10 cellular contexts compared by ENCODE assay signal in the genomic region with DNA sequence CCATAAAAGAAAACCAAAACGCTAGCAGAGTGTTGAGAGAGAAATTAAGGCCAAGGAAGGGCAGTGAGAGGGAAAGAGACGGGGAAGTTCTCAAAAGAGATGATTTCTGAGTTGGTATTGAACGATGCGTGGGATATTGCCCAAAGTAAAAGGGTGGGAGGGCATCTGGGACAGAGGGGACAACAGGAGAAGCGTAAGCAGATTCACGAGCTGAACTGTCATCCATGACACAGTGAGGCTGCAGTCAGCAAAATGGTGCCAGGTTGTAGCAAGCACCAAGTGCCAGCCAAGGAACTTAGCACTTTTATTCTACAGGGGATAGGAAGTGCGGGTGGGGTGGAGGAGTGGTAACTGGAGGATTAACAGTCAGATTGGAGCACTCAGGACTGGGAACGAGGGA.
"Had no signal": no experiment of that assay in that cellular context is flagged by ENCODE, and none has a peak within 500 bp of the region (broad histone marks: within the 10 kb centered on the region; RNA-seq: fewer than 3 reads in every experiment).

No MANE protein-coding gene starts in this region.

- H3K4me1 ChIP-seq: SJCRH30 had no signal

- H3K4me3 Mint-ChIP-seq: activated CD8-positive, alpha-beta T cell treated with anti-CD3 and anti-CD28 coated beads for 36 hours; activated T-cell treated with anti-CD3 and anti-CD28 coated beads, Interleukin-2, amount 50 U/mL, for 72 hours; nephron; stimulated activated memory B cell treated with anti-CD40 and anti-IgM and Interleukin-4, amounts not matched to agents 10 μg/mL and 1 μg/mL and 100 μg/mL, for 72 hours had no signal

- H3K4me1 Mint-ChIP-seq: nephron had no signal

- H3K9me3 ChIP-seq: SJCRH30 had no signal

- H3K36me3 ChIP-seq: SJCRH30 had no signal

- H3K9me3 Mint-ChIP-seq: activated CD8-positive, alpha-beta T cell treated with anti-CD3 and anti-CD28 coated beads for 36 hours; nephron; stimulated activated memory B cell treated with anti-CD40 and anti-IgM and Interleukin-4, amounts not matched to agents 10 μg/mL and 1 μg/mL and 100 μg/mL, for 72 hours had no signal

- H3K27ac ChIP-seq: SJCRH30 had no signal

- H3K4me3 ChIP-seq: SJCRH30 had no signal

- H3K27ac Mint-ChIP-seq: activated CD8-positive, alpha-beta T cell treated with anti-CD3 and anti-CD28 coated beads for 36 hours; activated T-cell treated with anti-CD3 and anti-CD28 coated beads, Interleukin-2, amount 50 U/mL, for 72 hours; nephron; stimulated activated memory B cell treated with anti-CD40 and anti-IgM and Interleukin-4, amounts not matched to agents 10 μg/mL and 1 μg/mL and 100 μg/mL, for 72 hours had no signal

- DNase-seq: activated CD8-positive, alpha-beta memory T cell treated with anti-CD3 and anti-CD28 coated beads, Interleukin-2, amount 50 U/mL, for 4 hours; activated CD8-positive, alpha-beta T cell treated with anti-CD3 and anti-CD28 coated beads for 36 hours; activated T-cell treated with anti-CD3 and anti-CD28 coated beads, Interleukin-2, amount 50 U/mL, for 72 hours; dermis blood vessel endothelial cell; occipital lobe; SJCRH30; stimulated activated CD4-positive, alpha-beta T cell treated with anti-CD3 and anti-CD28 coated beads, Interleukin-1b, Interleukin-23, amount 100 ng/mL, for 48 hours; T1000 had no signal

- ATAC-seq: activated CD8-positive, alpha-beta T cell treated with anti-CD3 and anti-CD28 coated beads for 36 hours; activated T-cell treated with anti-CD3 and anti-CD28 coated beads, Interleukin-2, amount 50 U/mL, for 72 hours; stimulated activated memory B cell treated with anti-CD40 and anti-IgM and Interleukin-4, amounts not matched to agents 10 μg/mL and 1 μg/mL and 100 μg/mL, for 72 hours had no signal

- H3K27me3 Mint-ChIP-seq: activated CD8-positive, alpha-beta T cell treated with anti-CD3 and anti-CD28 coated beads for 36 hours; stimulated activated memory B cell treated with anti-CD40 and anti-IgM and Interleukin-4, amounts not matched to agents 10 μg/mL and 1 μg/mL and 100 μg/mL, for 72 hours had no signal

- H3K27me3 ChIP-seq: SJCRH30 had no signal
